Comparison of ENCODE assay signal across 7 cellular contexts in genomic region chr7:153989742-153990425, GRCh38.
DNase-seq lines count a peak whose midpoint lies in the region; ATAC-seq and TF ChIP-seq lines count a peak whose summit lies in the region.
"Not testable (repeated sequence)": the region's sequence is repeated elsewhere in the genome, so short reads cannot be mapped to it uniquely, and the experiment has no call there.

No MANE protein-coding gene starts in this region.

- not testable (repeated sequence) for H3K4me1 ChIP-seq in BE2C; H9 (ENCODE audit: insufficient read depth, low read length)

- not testable (repeated sequence) for H2BK20ac ChIP-seq in H9 (ENCODE audit: low read depth, low read length, poor library complexity, severe bottlenecking)

- H3K79me2 ChIP-seq in H9 (ENCODE audit: insufficient read depth, low read length), result not testable (repeated sequence)

- H2BK12ac ChIP-seq in H9 (ENCODE audit: insufficient read length, low read depth, low read length), result not testable (repeated sequence)

- H4K5ac ChIP-seq in H9 (ENCODE audit: insufficient read length, low read depth, low read length), result not testable (repeated sequence)

- not testable (repeated sequence) for H4K8ac ChIP-seq in H9 (replicated peaks; ENCODE audit: insufficient read length, low read depth, low read length)

- not testable (repeated sequence) for H4K20me1 ChIP-seq in H9 (ENCODE audit: control insufficient read depth, insufficient read depth, insufficient read length)

- not testable (repeated sequence) for H3K27ac ChIP-seq in H9 (ENCODE audit: insufficient read length, low read depth, low read length)

- not testable (repeated sequence) for H2BK120ac ChIP-seq in H9 (ENCODE audit: low read depth, low read length, poor library complexity, severe bottlenecking)

- not testable (repeated sequence) for H2BK5ac ChIP-seq in H9 (ENCODE audit: insufficient read length, low read length)

- not testable (repeated sequence) for H3K9me3 ChIP-seq in BE2C; H9 (ENCODE audit: control insufficient read depth, low read depth, low read length)

- H3K4ac ChIP-seq in H9 (ENCODE audit: low read depth, low read length), result not testable (repeated sequence)

- H3K27me3 Mint-ChIP-seq in H9 (ENCODE audit: low read depth); activated CD8-positive, alpha-beta T cell treated with anti-CD3 and anti-CD28 coated beads for 36 hours; effector memory CD8-positive, alpha-beta T cell: not testable (repeated sequence)

- H3K27me3 ChIP-seq in BE2C; H9 (ENCODE audit: insufficient read depth, low read length): not testable (repeated sequence)

- H3K14ac ChIP-seq in H9 (ENCODE audit: insufficient read depth, low read length), result not testable (repeated sequence)

- not testable (repeated sequence) for H2BK15ac ChIP-seq in H9 (ENCODE audit: low read depth, low read length)

- H2AFZ ChIP-seq in H9 (ENCODE audit: low read length), result not testable (repeated sequence)

- H3K79me1 ChIP-seq in H9 (ENCODE audit: insufficient read depth, low read depth, low read length, poor library complexity, severe bottlenecking), result not testable (repeated sequence)

- CTCF ChIA-PET in activated CD8-positive, alpha-beta T cell treated with anti-CD3 and anti-CD28 coated beads for 36 hours (lab: Charles Lee), result not testable (repeated sequence)

- peaks cover 0 to 18% (median 1%) of the 10 kb centered on the region in 3 experiments; a peak in 3 of 7 replicates for H3K36me3 Mint-ChIP-seq in H9 (ENCODE audit: insufficient read depth in 1 of 3, low read depth in 3 of 3)
- not testable (repeated sequence) for H3K36me3 Mint-ChIP-seq in activated CD8-positive, alpha-beta T cell treated with anti-CD3 and anti-CD28 coated beads for 36 hours (ENCODE audit: low read depth); effector memory CD8-positive, alpha-beta T cell (ENCODE audit: insufficient read depth)

- H3K4me1 Mint-ChIP-seq in H9; activated CD8-positive, alpha-beta T cell treated with anti-CD3 and anti-CD28 coated beads for 36 hours (ENCODE audit: low read depth); effector memory CD8-positive, alpha-beta T cell (ENCODE audit: low read depth in 2 of 2): not testable (repeated sequence)

- H3K23me2 ChIP-seq in H9 (ENCODE audit: insufficient read length, low read depth, low read length, poor library complexity, severe bottlenecking), result not testable (repeated sequence)

- H3K4me3 ChIP-seq in BE2C (ENCODE audit: low read depth, low read length), result not testable (repeated sequence)

- H3K4me2 ChIP-seq in H9 (ENCODE audit: insufficient read depth, insufficient read length, low read length), result not testable (repeated sequence)

- not testable (repeated sequence) for H3K9ac ChIP-seq in H9 (ENCODE audit: extremely low read depth, insufficient read length, low read length)

- H2AK5ac ChIP-seq in H9 (ENCODE audit: insufficient read length, low read length), result not testable (repeated sequence)

- not testable (repeated sequence) for H3K23ac ChIP-seq in H9 (ENCODE audit: insufficient read length, low read depth, low read length)

- H4K91ac ChIP-seq in H9 (ENCODE audit: insufficient read length, low read depth, low read length), result not testable (repeated sequence)

- DNase-seq in BE2C (peak; percentile 71), H9 (peak; percentile 66), NCI-H146 (lab: John Stamatoyannopoulos, UW) (peak; percentile 24), RPMI8226 (peak; percentile 40), left colon (peak in 1 of 2 donors; percentile 9)
- DNase-seq in activated CD8-positive, alpha-beta T cell treated with anti-CD3 and anti-CD28 coated beads for 36 hours, result peak; percentile 3
- not testable (repeated sequence) for DNase-seq in effector memory CD8-positive, alpha-beta T cell

- not testable (repeated sequence) for H3K56ac ChIP-seq in H9 (ENCODE audit: insufficient read length, low read depth, low read length)

- intact Hi-C loops in activated CD8-positive, alpha-beta T cell treated with anti-CD3 and anti-CD28 coated beads for 36 hours (cut with micrococcal nuclease); left colon (cut with DNase I, micrococcal nuclease): not testable (repeated sequence)

- not testable (repeated sequence) for H3K18ac ChIP-seq in H9 (ENCODE audit: insufficient read length, low read depth, low read length)

- H3K4me3 Mint-ChIP-seq in H9; activated CD8-positive, alpha-beta T cell treated with anti-CD3 and anti-CD28 coated beads for 36 hours; effector memory CD8-positive, alpha-beta T cell: not testable (repeated sequence)

- ATAC-seq in activated CD8-positive, alpha-beta T cell treated with anti-CD3 and anti-CD28 coated beads for 36 hours, result peak; percentile 86
- peak; percentile 14 for ATAC-seq in effector memory CD8-positive, alpha-beta T cell (replicated peaks)
- ATAC-seq in left colon, result peak; percentile 80

- H3K27ac Mint-ChIP-seq in H9; activated CD8-positive, alpha-beta T cell treated with anti-CD3 and anti-CD28 coated beads for 36 hours; effector memory CD8-positive, alpha-beta T cell: not testable (repeated sequence)

- not testable (repeated sequence) for H3T11ph ChIP-seq in H9 (ENCODE audit: low read length)

- POLR2A ChIA-PET in activated CD8-positive, alpha-beta T cell treated with anti-CD3 and anti-CD28 coated beads for 36 hours (lab: Charles Lee), result not testable (repeated sequence)

- TF ChIP-seq CTCF in BE2C (IDR thresholded peaks at IDR 0.05; ENCODE audit: low read depth, low read length); H9 (conservative IDR thresholded peaks at IDR 0.05); activated CD8-positive, alpha-beta T cell treated with anti-CD3 and anti-CD28 coated beads for 36 hours (IDR thresholded peaks at IDR 0.05): not testable (repeated sequence)

- peaks cover 34 to 64% of the 10 kb centered on the region in 2 experiments for H3K9me3 Mint-ChIP-seq in H9
- H3K9me3 Mint-ChIP-seq in activated CD8-positive, alpha-beta T cell treated with anti-CD3 and anti-CD28 coated beads for 36 hours, result not testable (repeated sequence)
- peaks cover 3 to 13% of the 10 kb centered on the region in 2 donors for H3K9me3 Mint-ChIP-seq in effector memory CD8-positive, alpha-beta T cell

- no CpG with 5 or more reads among the region's 11 CpGs for WGBS in H9 (ENCODE audit: extremely low coverage, insufficient read length, low lambda C conversion rate)

- H3K36me3 ChIP-seq in BE2C, result not testable (repeated sequence)

Comparison
In these comparisons a context has a peak if more than half of its experiments do, and no peak if none do; other contexts are left out.
1. ATAC-seq: peak in every context shown above with its lines; median percentile 86 in activated CD8-positive, alpha-beta T cell treated with anti-CD3 and anti-CD28 coated beads for 36 hours; 80 in left colon; 14 in effector memory CD8-positive, alpha-beta T cell.